In the genomic region with DNA sequence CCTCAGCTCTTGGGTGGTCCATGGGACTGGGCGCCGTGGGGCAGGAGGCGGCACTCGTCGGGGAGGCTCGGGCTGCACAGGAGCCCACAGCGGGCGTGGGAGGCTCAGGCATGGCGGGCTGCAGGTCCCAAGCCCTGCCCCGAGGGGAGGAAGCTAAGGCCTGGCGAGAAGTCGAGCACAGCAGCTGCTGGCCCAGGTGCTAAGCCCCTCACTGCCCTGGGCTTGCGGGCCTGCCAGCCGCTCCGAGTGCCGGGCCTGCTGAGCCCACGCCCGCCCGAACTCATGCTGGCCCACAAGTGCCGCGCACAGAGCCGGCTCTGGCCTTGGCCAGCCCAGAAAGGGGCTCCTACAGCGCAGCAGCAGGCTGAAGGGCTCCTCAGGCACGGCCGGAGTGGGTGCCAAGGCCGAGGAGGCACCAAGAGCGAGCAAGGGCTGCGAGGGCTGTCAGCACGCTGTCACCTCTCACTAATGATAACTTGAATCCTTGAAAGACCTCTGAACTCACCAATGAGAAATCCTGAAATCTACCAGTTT, we compare ENCODE assay signal across 22 cellular contexts.
"Had no signal": no experiment of that assay in that cellular context is flagged by ENCODE, and none has a peak within 500 bp of the region (broad histone marks: within the 10 kb centered on the region; RNA-seq: fewer than 3 reads in every experiment).

No MANE protein-coding gene starts in this region.

- H3K4me3 ChIP-seq: coronary artery, dorsolateral prefrontal cortex, esophagus muscularis mucosa, gastroesophageal sphincter, heart right ventricle, left lung, lower lobe of right lung had no signal

- H3K4me1 ChIP-seq: foreskin keratinocyte, left lung, lower lobe of right lung had no signal

- H3K9me3 ChIP-seq: esophagus muscularis mucosa, gastroesophageal sphincter, heart right ventricle, lower lobe of right lung had no signal

- H3K36me3 ChIP-seq: esophagus muscularis mucosa, gastroesophageal sphincter, heart right ventricle, left lung, lower lobe of right lung had no signal

- DNase-seq: dermis blood vessel endothelial cell; dorsolateral prefrontal cortex; effector CD4-positive, alpha-beta T cell; effector memory CD4-positive, alpha-beta T cell; foreskin keratinocyte; heart right ventricle; hypothalamus; immature natural killer cell; islet precursor cell; kidney; left cardiac atrium; left lung; left ventricle myocardium superior; lower lobe of right lung; mesendoderm; midbrain had no signal

- H3K27me3 ChIP-seq: foreskin keratinocyte, gastroesophageal sphincter, heart right ventricle, left lung had no signal

- H3K27ac ChIP-seq: coronary artery, dorsolateral prefrontal cortex, esophagus muscularis mucosa, foreskin keratinocyte, gastroesophageal sphincter, heart right ventricle, left lung, lower lobe of right lung had no signal

- FAIRE-seq: colon, endothelial cell of umbilical vein, frontal cortex, kidney had no signal
